In the genomic region with DNA sequence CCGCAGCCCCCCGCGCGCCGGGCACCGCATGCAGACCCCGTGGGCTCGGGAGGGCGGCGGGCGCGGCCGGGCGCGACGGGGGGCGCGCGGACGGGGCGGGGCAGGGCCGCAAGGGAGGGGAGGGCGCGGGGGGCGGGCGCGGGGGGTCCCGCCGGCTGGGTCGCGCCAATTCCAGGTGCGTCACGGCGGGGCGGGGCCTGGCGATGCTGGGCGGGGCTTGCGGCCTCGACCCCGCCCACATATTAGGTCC, we compare ENCODE assay signal across 8 cellular contexts. TPM values are rescaled to one million over a fixed set of nuclear protein-coding genes. Genes with fewer than 3 reads are reported as not detected.
A peak's percentile ranks its signal among the peaks of the same experiment; 100 is the strongest.
DNase-seq lines count a peak whose midpoint lies in the region; ATAC-seq and TF ChIP-seq lines count a peak whose summit lies in the region.

No MANE protein-coding gene starts in this region.

- no peak for TF ChIP-seq POLR2A in gastrocnemius medialis (IDR thresholded peaks at IDR 0.05)

- DNase-seq in activated T-helper 1 cell treated with Interleukin-2 at 50 U/mL for 16 hours (ENCODE audit: low read depth) (peak; percentile 78), epithelial cell of proximal tubule (ENCODE audit: low read depth) (no peak), gastrocnemius medialis (no peak), DMS79 treated with DMSO at 0.1 percent for 48 hours (lab: John Stamatoyannopoulos, UW) (no peak), cerebellum (ENCODE audit: low spot score) (no peak)
- DNase-seq in activated T-helper 1 cell treated with anti-CD3 and anti-CD28 coated beads, Interleukin-12 subunit alpha, Interleukin-12 subunit beta, Interleukin-2, Interleukin-4 antibody, amounts not matched to agents 30 ng/mL and 10 ng/mL and 1 ng/mL, durations not matched to agents 14 hours and 24 hours and 36 hours (ENCODE audit: low spot score): no peak
- peak; percentile 79 to 83 for DNase-seq in activated CD4-positive, alpha-beta T cell treated with anti-CD3 and anti-CD28 coated beads, Interleukin-2, amount 50 U/mL, for 24 hours (ENCODE audit: low read depth in 1 of 2, low spot score in 1 of 2)

- H3K9me3 ChIP-seq in gastrocnemius medialis: no peaks in the 10 kb centered on the region

- no peak overlapping the region for H3K4me3 Mint-ChIP-seq in activated T-helper 1 cell treated with anti-CD3 and anti-CD28 coated beads, Interleukin-12 subunit alpha, Interleukin-12 subunit beta, Interleukin-2, Interleukin-4 antibody, amounts not matched to agents 30 ng/mL and 10 ng/mL and 1 ng/mL, durations not matched to agents 14 hours and 24 hours and 36 hours

- peaks cover 23% of the 10 kb centered on the region for H3K36me3 Mint-ChIP-seq in activated T-helper 1 cell treated with anti-CD3 and anti-CD28 coated beads, Interleukin-12 subunit alpha, Interleukin-12 subunit beta, Interleukin-2, Interleukin-4 antibody, amounts not matched to agents 30 ng/mL and 10 ng/mL and 1 ng/mL, durations not matched to agents 14 hours and 24 hours and 36 hours (ENCODE audit: low read depth)

- H3K36me3 ChIP-seq in gastrocnemius medialis: peaks cover 0 to 23% of the 10 kb centered on the region in 2 donors

- H3K4me1 ChIP-seq in gastrocnemius medialis: peaks cover 6 to 16% of the 10 kb centered on the region in 2 donors

- TF ChIP-seq CTCF in epithelial cell of proximal tubule (conservative IDR thresholded peaks at IDR 0.05; ENCODE audit: low read depth, low read length) (no peak), gastrocnemius medialis (IDR thresholded peaks at IDR 0.05 in 4 of 5, conservative IDR thresholded peaks at IDR 0.05 in 1 of 5) (no peak)

- intact Hi-C loops in activated T-helper 1 cell treated with anti-CD3 and anti-CD28 coated beads, Interleukin-12 subunit alpha, Interleukin-12 subunit beta, Interleukin-2, Interleukin-4 antibody, amounts not matched to agents 30 ng/mL and 10 ng/mL and 1 ng/mL, durations not matched to agents 14 hours and 24 hours and 36 hours (cut with micrococcal nuclease): loop anchor here (1.0 to 5.0 kb wide), 6 partner anchors 32 to 346 kb away; partner anchors contain the start of genes D2HGDH and FARP2
- intact Hi-C loops in gastrocnemius medialis (cut with DNase I; ENCODE audit: low total_unique reads): loop anchor here (1.0 to 10.0 kb wide), 3 partner anchors 32 to 387 kb away; partner anchors contain the start of genes D2HGDH, HDLBP and SEPTIN2

- H3K27ac Mint-ChIP-seq in activated T-helper 1 cell treated with anti-CD3 and anti-CD28 coated beads, Interleukin-12 subunit alpha, Interleukin-12 subunit beta, Interleukin-2, Interleukin-4 antibody, amounts not matched to agents 30 ng/mL and 10 ng/mL and 1 ng/mL, durations not matched to agents 14 hours and 24 hours and 36 hours: no peak overlapping the region

- peak overlapping the region; percentile 82 for H3K4me3 ChIP-seq in epithelial cell of proximal tubule (ENCODE audit: low read depth, low read length)
- peak overlapping the region; percentile 57 to 97 (median 82) for H3K4me3 ChIP-seq in gastrocnemius medialis

- no peaks in the 10 kb centered on the region for H3K27me3 ChIP-seq in gastrocnemius medialis

- peaks cover 20% of the 10 kb centered on the region for H3K4me1 Mint-ChIP-seq in activated T-helper 1 cell treated with anti-CD3 and anti-CD28 coated beads, Interleukin-12 subunit alpha, Interleukin-12 subunit beta, Interleukin-2, Interleukin-4 antibody, amounts not matched to agents 30 ng/mL and 10 ng/mL and 1 ng/mL, durations not matched to agents 14 hours and 24 hours and 36 hours (ENCODE audit: low read depth)

- in situ Hi-C loops in gastrocnemius medialis (cut with MboI; ENCODE audit: low sequenced_read_pairs in 4 of 4): no loop called here

- H3K9me3 Mint-ChIP-seq in activated T-helper 1 cell treated with anti-CD3 and anti-CD28 coated beads, Interleukin-12 subunit alpha, Interleukin-12 subunit beta, Interleukin-2, Interleukin-4 antibody, amounts not matched to agents 30 ng/mL and 10 ng/mL and 1 ng/mL, durations not matched to agents 14 hours and 24 hours and 36 hours: peaks cover 7% of the 10 kb centered on the region

- H3K27ac ChIP-seq in gastrocnemius medialis: peak overlapping the region; percentile 89 to 97 (median 94)

- H3K27me3 Mint-ChIP-seq in activated T-helper 1 cell treated with anti-CD3 and anti-CD28 coated beads, Interleukin-12 subunit alpha, Interleukin-12 subunit beta, Interleukin-2, Interleukin-4 antibody, amounts not matched to agents 30 ng/mL and 10 ng/mL and 1 ng/mL, durations not matched to agents 14 hours and 24 hours and 36 hours (ENCODE audit: insufficient read depth): no peaks in the 10 kb centered on the region

- no peak for ATAC-seq in gastrocnemius medialis
- no peak for ATAC-seq in HG03460 (IDR thresholded peaks at IDR 0.05; ENCODE audit: unreplicated experiment)

RNA-seq across cellular contexts. Expression of gene ING5, which starts 0.2 kb away (rescaled TPM):
- 50.1 and 57.5 TPM in 2 replicates for total RNA-seq in activated T-helper 1 cell treated with anti-CD3 and anti-CD28 coated beads, Interleukin-12 subunit alpha, Interleukin-12 subunit beta, Interleukin-2, Interleukin-4 antibody, amounts not matched to agents 30 ng/mL and 10 ng/mL and 1 ng/mL, durations not matched to agents 14 hours and 24 hours and 36 hours
- total RNA-seq in epithelial cell of proximal tubule (10.4 and 25.5 TPM in 2 replicates), gastrocnemius medialis (10 to 100 TPM; 12.1 to 33.9 (median 27.5) TPM), cerebellum (33.2 TPM)

RNA-seq across cellular contexts. Expression of gene DTYMK, which starts 15.5 kb away (rescaled TPM):
- total RNA-seq in activated T-helper 1 cell treated with anti-CD3 and anti-CD28 coated beads, Interleukin-12 subunit alpha, Interleukin-12 subunit beta, Interleukin-2, Interleukin-4 antibody, amounts not matched to agents 30 ng/mL and 10 ng/mL and 1 ng/mL, durations not matched to agents 14 hours and 24 hours and 36 hours: 102 and 106 TPM in 2 replicates
- total RNA-seq in epithelial cell of proximal tubule (102 and 128 TPM in 2 replicates), gastrocnemius medialis (1 to 10 TPM; 3.9 to 8.2 (median 5.9) TPM), cerebellum (13.6 TPM)

RNA-seq across cellular contexts. Expression of gene D2HGDH, which starts 32.4 kb away (rescaled TPM):
- total RNA-seq in activated T-helper 1 cell treated with anti-CD3 and anti-CD28 coated beads, Interleukin-12 subunit alpha, Interleukin-12 subunit beta, Interleukin-2, Interleukin-4 antibody, amounts not matched to agents 30 ng/mL and 10 ng/mL and 1 ng/mL, durations not matched to agents 14 hours and 24 hours and 36 hours: 27.1 and 28.7 TPM in 2 replicates
- total RNA-seq in epithelial cell of proximal tubule: 10.8 and 13.9 TPM in 2 replicates
- total RNA-seq in gastrocnemius medialis: 10 to 100 TPM; 15.9 to 39.6 (median 20.3) TPM
- 6.3 TPM for total RNA-seq in cerebellum

Comparison
In these comparisons a context has a peak if more than half of its experiments do, and no peak if none do; other contexts are left out.
1. DNase-seq: peak in activated T-helper 1 cell treated with Interleukin-2 at 50 U/mL for 16 hours (single experiment) and activated CD4-positive, alpha-beta T cell treated with anti-CD3 and anti-CD28 coated beads, Interleukin-2, amount 50 U/mL, for 24 hours (2 of 2); none in activated T-helper 1 cell treated with anti-CD3 and anti-CD28 coated beads, Interleukin-12 subunit alpha, Interleukin-12 subunit beta, Interleukin-2, Interleukin-4 antibody, amounts not matched to agents 30 ng/mL and 10 ng/mL and 1 ng/mL, durations not matched to agents 14 hours and 24 hours and 36 hours (single experiment), epithelial cell of proximal tubule (single experiment), gastrocnemius medialis (0 of 2), DMS79 treated with DMSO at 0.1 percent for 48 hours (single experiment) and cerebellum (single experiment).